ENCODE assay signal across 8 cellular contexts in the genomic region with DNA sequence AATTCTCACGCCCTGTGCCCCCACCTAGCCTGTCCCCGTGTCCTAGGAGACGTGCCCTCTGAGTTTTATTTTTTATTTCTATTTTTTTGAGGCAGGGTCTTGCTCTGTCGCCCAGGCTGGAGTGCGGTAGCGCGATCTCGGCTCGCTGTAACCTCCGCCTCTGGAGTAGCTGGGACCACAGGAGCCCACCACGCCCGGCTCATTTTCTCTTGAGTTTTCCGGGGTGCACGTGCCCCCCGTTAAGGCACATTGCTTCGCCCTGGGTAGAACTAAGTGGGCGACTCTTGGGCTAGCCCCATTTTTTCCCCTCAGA. TPM values are rescaled to one million over a fixed set of nuclear protein-coding genes. Genes with fewer than 3 reads are reported as not detected.
DNase-seq lines count a peak whose midpoint lies in the region; ATAC-seq, FAIRE-seq and TF ChIP-seq lines count a peak whose summit lies in the region.

No MANE protein-coding gene starts in this region.

- H3K4me1 ChIP-seq in RWPE2 (ENCODE audit: insufficient read depth, poor library complexity, severe bottlenecking) (peaks cover 7% of the 10 kb centered on the region), pancreas (peaks cover 0 to 10% (median 5%) of the 10 kb centered on the region in 3 donors)

- FAIRE-seq in pancreas (lab: Jason Lieb, UNC): no peak

- H3K4me1 Mint-ChIP-seq in Calu3 (ENCODE audit: low read depth, unreplicated experiment): peaks cover 25% of the 10 kb centered on the region

- peak overlapping the region; percentile 57 for H3K27ac ChIP-seq in RWPE2 (ENCODE audit: poor library complexity, severe bottlenecking)
- H3K27ac ChIP-seq in pancreas: peak overlapping the region; percentile 78 to 89 (median 84)

- no peaks in the 10 kb centered on the region for H3K9me3 Mint-ChIP-seq in Calu3 (ENCODE audit: low read depth, unreplicated experiment)

- H3K9me3 ChIP-seq in RWPE2 (ENCODE audit: severe bottlenecking): no peaks in the 10 kb centered on the region
- H3K9me3 ChIP-seq in pancreas: no peaks in the 10 kb centered on the region

- H3K4me3 Mint-ChIP-seq in Calu3 (ENCODE audit: low read depth, unreplicated experiment): peak overlapping the region; percentile 95

- peaks cover 49% of the 10 kb centered on the region for H3K36me3 Mint-ChIP-seq in Calu3 (ENCODE audit: insufficient read depth, unreplicated experiment)

- ATAC-seq in RWPE2 (ENCODE audit: low read depth) (no peak), esophagus mucosa (peak; percentile 3), pancreas (no peak), GM18517 (IDR thresholded peaks at IDR 0.05; ENCODE audit: unreplicated experiment) (no peak)

- peak overlapping the region; percentile 91 for H3K27ac Mint-ChIP-seq in Calu3 (ENCODE audit: unreplicated experiment)

- intact Hi-C loops in Calu3 (cut with micrococcal nuclease; ENCODE audit: unreplicated experiment) (no loop called here), pancreas (cut with DNase I) (loop anchor here in 1 of 3 donors (10.0 kb wide), 1 partner anchor 182 kb away; no protein-coding TSS in a partner anchor)

- H3K36me3 ChIP-seq in RWPE2 (ENCODE audit: low read depth): peaks cover 26% of the 10 kb centered on the region
- H3K36me3 ChIP-seq in pancreas: no peaks in the 10 kb centered on the region

- no TSS peak for BruUV-seq in Calu3 (replicated peaks; lab: Mats Ljungman, UMichigan)

- no peaks in the 10 kb centered on the region for H3K27me3 Mint-ChIP-seq in Calu3 (ENCODE audit: unreplicated experiment)

- no peaks in the 10 kb centered on the region for H3K27me3 ChIP-seq in RWPE2 (ENCODE audit: insufficient read depth, poor library complexity, severe bottlenecking)
- H3K27me3 ChIP-seq in pancreas: no peaks in the 10 kb centered on the region

- CTCF ChIA-PET in Calu3 (lab: Charles Lee): interaction anchor here (1.2 kb wide), 1 partner anchor 13 kb away, joined by 9 read pairs; no protein-coding TSS in a partner anchor

- no peak for TF ChIP-seq CTCF in Calu3 (IDR thresholded peaks at IDR 0.05; ENCODE audit: unreplicated experiment)
- no peak for TF ChIP-seq CTCF in RWPE2 (IDR thresholded peaks at IDR 0.05; ENCODE audit: poor library complexity, severe bottlenecking)
- no peak for TF ChIP-seq CTCF in pancreas (IDR thresholded peaks at IDR 0.05)

- 35 to 48% methylated on average over 17 of the region's 17 CpGs for WGBS in pancreas, 2 donors

- H3K4me3 ChIP-seq in RWPE2 (ENCODE audit: severe bottlenecking) (peak overlapping the region; percentile 92), pancreas (peak overlapping the region; percentile 69 to 100 (median 84))

- DNase-seq in Calu3 (no peak), RWPE2 (ENCODE audit: low spot score) (no peak), pancreas (no peak), NCI-H187 (lab: John Stamatoyannopoulos, UW) (no peak), NCI-H2196 (lab: John Stamatoyannopoulos, UW; ENCODE audit: unreplicated experiment) (no peak), SHP77 (lab: John Stamatoyannopoulos, UW) (no peak)

RNA-seq across cellular contexts. Expression of a gene that starts 0.7 kb away (rescaled TPM):
- 106 and 109 TPM in 2 replicates for total RNA-seq in Calu3 (2022)
- total RNA-seq in esophagus mucosa: 20.4 TPM
- 10 to 100 TPM; 15.5 to 27.3 (median 25.2) TPM for total RNA-seq in pancreas
- polyA plus RNA-seq in pancreas: 10 to 100 TPM; 79.3 to 82.1 TPM
